13 cellular contexts compared by ENCODE assay signal in genomic region chr19:30593358-30593757, GRCh38.
"Had no signal": no experiment of that assay in that cellular context is flagged by ENCODE, and none has a peak within 500 bp of the region (broad histone marks: within the 10 kb centered on the region; RNA-seq: fewer than 3 reads in every experiment).

No MANE protein-coding gene starts in this region.

- H3K36me3 ChIP-seq: brain microvascular endothelial cell, gastrocnemius medialis, left lung had no signal

- DNase-seq: activated CD4-positive, alpha-beta T cell treated with anti-CD3 and anti-CD28 coated beads, Interleukin-2, amount 50 U/mL, for 1 hour; activated gamma-delta T cell treated with Interleukin-2 at 50 U/mL for 16 hours; activated naive CD8-positive, alpha-beta T cell treated with anti-CD3 and anti-CD28 coated beads for 36 hours; brain microvascular endothelial cell; cerebellar nuclear complex; effector memory CD4-positive, alpha-beta T cell; gastrocnemius medialis; left lung; mesendoderm; small intestine; stimulated activated CD4-positive, alpha-beta T cell treated with anti-CD3 and anti-CD28 coated beads, Interleukin-4, amount 100 ng/mL, for 24 hours; trophoblast cell had no signal

- H3K4me3 ChIP-seq: gastrocnemius medialis, left lung had no signal

- H3K9me3 ChIP-seq: gastrocnemius medialis, left lung had no signal

- H3K27ac ChIP-seq: brain microvascular endothelial cell, gastrocnemius medialis, left lung had no signal

- ATAC-seq: gastrocnemius medialis; left lung; natural killer cell treated with Interleukin-12 subunit alpha and Interleukin-12 subunit beta and Interleukin-15 and Interleukin-18, amount 100 ng/mL, for 72 hours had no signal

- H3K4me1 ChIP-seq: gastrocnemius medialis, left lung had no signal

- H3K27me3 ChIP-seq: brain microvascular endothelial cell had no signal
